ENCODE assay signal across 8 cellular contexts in genomic region chr1:161530671-161531609, GRCh38. TPM values are rescaled to one million over a fixed set of nuclear protein-coding genes. Genes with fewer than 3 reads are reported as not detected.
A peak's percentile ranks its signal among the peaks of the same experiment; 100 is the strongest.
DNase-seq lines count a peak whose midpoint lies in the region; ATAC-seq, FAIRE-seq and TF ChIP-seq lines count a peak whose summit lies in the region.
"Not testable (repeated sequence)": the region's sequence is repeated elsewhere in the genome, so short reads cannot be mapped to it uniquely, and the experiment has no call there.

No MANE protein-coding gene starts in this region.

- peak; percentile 40 for TF ChIP-seq POLR2A in NB4 (IDR thresholded peaks at IDR 0.05; ENCODE audit: extremely low read depth, insufficient read length)

- not testable (repeated sequence) for TF ChIP-seq RAD21 in SK-N-SH (IDR thresholded peaks at IDR 0.05; ENCODE audit: low read length)

- not testable (repeated sequence) for H3F3A ChIP-seq in SK-N-SH (replicated peaks; ENCODE audit: insufficient read depth)

- not testable (repeated sequence) for H3K9me2 ChIP-seq in SK-N-SH

- 1% methylated on average over 41 of the region's 56 CpGs for WGBS in SK-N-SH (ENCODE audit: low lambda C conversion rate)

- H3K4me1 ChIP-seq in SK-N-SH (ENCODE audit: control insufficient read depth in 1 of 2, insufficient read depth in 2 of 2, low read depth in 1 of 2, low read length in 1 of 2) = not testable (repeated sequence)
- peaks cover 47 to 63% of the 10 kb centered on the region in 2 experiments for H3K4me1 ChIP-seq in neutrophil (ENCODE audit: control insufficient read depth in 1 of 2, insufficient read depth in 1 of 2, low read depth in 1 of 2, low read length in 1 of 2)

- H3K36me3 ChIP-seq in SK-N-SH (replicated peaks in 1 of 2; ENCODE audit: control insufficient read depth in 1 of 2, insufficient read depth in 2 of 2, low read length in 1 of 2); neutrophil: not testable (repeated sequence)

- peak; percentile 63 for ATAC-seq in HG02588 (IDR thresholded peaks at IDR 0.05; ENCODE audit: unreplicated experiment)

- H2AFZ ChIP-seq in SK-N-SH (ENCODE audit: low read depth) = peak overlapping the region; percentile 89

- TF ChIP-seq CTCF in NB4 (IDR thresholded peaks at IDR 0.05; ENCODE audit: low read depth, low read length); SK-N-SH (IDR thresholded peaks at IDR 0.05); neutrophil (IDR thresholded peaks at IDR 0.05): not testable (repeated sequence)

- POLR2A ChIA-PET in SK-N-SH (lab: Yijun Ruan, JAX) = interaction anchor here (1.2 kb wide), 1 partner anchor 219 kb away, joined by 5 read pairs; the partner anchor contains the start of gene DUSP12

- H3K79me2 ChIP-seq in SK-N-SH (ENCODE audit: insufficient read depth) = not testable (repeated sequence)

- H3K4me3 ChIP-seq in NB4 (ENCODE audit: low read depth, low read length) (peak overlapping the region; percentile 73), SK-N-SH (ENCODE audit: low read depth in 2 of 2, low read length in 1 of 2) (peak overlapping the region; percentile 66 to 75), neutrophil (ENCODE audit: low read depth in 1 of 2, low read length in 1 of 2) (peak overlapping the region; percentile 65 to 71)

- 0 out of 4 replicates have a peak, but pooled peaks of 1 of the 2 experiments have one; percentile 21 for TF ChIP-seq EP300 in SK-N-SH (IDR thresholded peaks at IDR 0.05; ENCODE audit: borderline replicate concordance in 1 of 2, low read depth in 1 of 2, low read length in 1 of 2)

- H3K27ac ChIP-seq in SK-N-SH (ENCODE audit: low read depth in 2 of 2, low read length in 1 of 2) = peak overlapping the region; percentile 43 to 65
- peak overlapping the region; percentile 89 for H3K27ac ChIP-seq in neutrophil

- H3K4me2 ChIP-seq in SK-N-SH = peak overlapping the region; percentile 78

- DNase-seq in NB4 (ENCODE audit: low read depth) (peak; percentile 93), SK-N-SH (peak; percentile 77), germinal center (ENCODE audit: low spot score) (peak; percentile 41), stromal cell of bone marrow (ENCODE audit: low read depth) (peak; percentile 69)
- peak; percentile 89 for DNase-seq in activated naive CD4-positive, alpha-beta T cell treated with anti-CD3 and anti-CD28 coated beads, Interleukin-2, amount 50 U/mL, for 16 hours

- CTCF ChIA-PET in SK-N-SH (lab: Yijun Ruan, JAX) = not testable (repeated sequence)

- peak; percentile 94 for FAIRE-seq in G401.6 (lab: Jason Lieb, UNC)

- not testable (repeated sequence) for H3K27me3 ChIP-seq in SK-N-SH (ENCODE audit: insufficient read depth); neutrophil

- H4K20me1 ChIP-seq in SK-N-SH (ENCODE audit: insufficient read depth) = not testable (repeated sequence)

- not testable (repeated sequence) for H3K9me3 ChIP-seq in SK-N-SH, neutrophil

- peak overlapping the region; percentile 63; the same call in 1 of the 2 replicates for H3K9ac ChIP-seq in SK-N-SH

TF ChIP-seq in SK-N-SH, 30 proteins besides CTCF, POLR2A, EP300 and RAD21:
- TF ChIP-seq ELF1 (IDR thresholded peaks at IDR 0.05) (peak; percentile 27; the same call in 1 of the 2 replicates), FOSL2 (IDR thresholded peaks at IDR 0.05; ENCODE audit: borderline replicate concordance, low read depth) (peak; percentile 62; the same call in 1 of the 2 replicates), GABPA (IDR thresholded peaks at IDR 0.05; ENCODE audit: low read depth) (peak; percentile 48), CHD2 (IDR thresholded peaks at IDR 0.05; ENCODE audit: low read length, partially characterized antibody) (peak; percentile 28), RXRA (IDR thresholded peaks at IDR 0.05; ENCODE audit: borderline replicate concordance, low read depth) (peak; percentile 66), TEAD4 (IDR thresholded peaks at IDR 0.05; ENCODE audit: borderline replicate concordance, insufficient read depth) (peak; percentile 86), NRF1 (IDR thresholded peaks at IDR 0.05; ENCODE audit: low read depth, low read length) (0 out of 2 replicates have a peak, but pooled peaks have one; percentile 5), MAX (IDR thresholded peaks at IDR 0.05; ENCODE audit: low read depth) (0 out of 2 replicates have a peak, but pooled peaks have one; percentile 20), MXI1 (IDR thresholded peaks at IDR 0.05; ENCODE audit: low read depth, low read length) (0 out of 2 replicates have a peak, but pooled peaks have one; percentile 8), GATA2 (CRISPR knock-in tag; IDR thresholded peaks at IDR 0.05) (peak; percentile 25; the same call in 1 of the 2 replicates)

RNA-seq across cellular contexts. Expression of gene HSPA6, which starts 6.6 kb away (rescaled TPM):
- polyA plus RNA-seq in SK-N-SH (2012; rRNA removed) = 0.07 and 0.10 TPM in 2 replicates
- 0.05 and 0.12 TPM in 2 replicates for polyA plus RNA-seq in SK-N-SH (2012; cell fraction: cytosol; rRNA removed)
- polyA plus RNA-seq in SK-N-SH (2012; cell fraction: nucleus; rRNA removed) = 0.13 and 0.46 TPM in 2 replicates

RNA-seq across cellular contexts. Expression of gene FCGR3A, which starts 18.7 kb away (rescaled TPM):
- polyA plus RNA-seq in SK-N-SH (2012; rRNA removed) = not detected in 2 replicates
- polyA plus RNA-seq in SK-N-SH (2012; cell fraction: cytosol; rRNA removed) = not detected in 2 replicates
- not detected in 2 replicates for polyA plus RNA-seq in SK-N-SH (2012; cell fraction: nucleus; rRNA removed)

RNA-seq across cellular contexts. Expression of gene FCGR2A, which starts 25.7 kb away (rescaled TPM):
- 0.89 and 1.1 TPM in 2 replicates for polyA plus RNA-seq in SK-N-SH (2012; rRNA removed)
- 1.5 and 2.2 TPM in 2 replicates for polyA plus RNA-seq in SK-N-SH (2012; cell fraction: cytosol; rRNA removed)
- polyA plus RNA-seq in SK-N-SH (2012; cell fraction: nucleus; rRNA removed) = 0.27 and 0.62 TPM in 2 replicates

Comparison
In these comparisons a context has a peak if more than half of its experiments do, and no peak if none do; other contexts are left out.
1. Peak in every context shown above with its lines: DNase-seq, ATAC-seq, H3K4me3 ChIP-seq and H3K27ac ChIP-seq.
2. DNase-seq: peak in every context shown above with its lines; median percentile 93 in NB4; 89 in activated naive CD4-positive, alpha-beta T cell treated with anti-CD3 and anti-CD28 coated beads, Interleukin-2, amount 50 U/mL, for 16 hours; 77 in SK-N-SH; 69 in stromal cell of bone marrow; 41 in germinal center.